In the genomic region with DNA sequence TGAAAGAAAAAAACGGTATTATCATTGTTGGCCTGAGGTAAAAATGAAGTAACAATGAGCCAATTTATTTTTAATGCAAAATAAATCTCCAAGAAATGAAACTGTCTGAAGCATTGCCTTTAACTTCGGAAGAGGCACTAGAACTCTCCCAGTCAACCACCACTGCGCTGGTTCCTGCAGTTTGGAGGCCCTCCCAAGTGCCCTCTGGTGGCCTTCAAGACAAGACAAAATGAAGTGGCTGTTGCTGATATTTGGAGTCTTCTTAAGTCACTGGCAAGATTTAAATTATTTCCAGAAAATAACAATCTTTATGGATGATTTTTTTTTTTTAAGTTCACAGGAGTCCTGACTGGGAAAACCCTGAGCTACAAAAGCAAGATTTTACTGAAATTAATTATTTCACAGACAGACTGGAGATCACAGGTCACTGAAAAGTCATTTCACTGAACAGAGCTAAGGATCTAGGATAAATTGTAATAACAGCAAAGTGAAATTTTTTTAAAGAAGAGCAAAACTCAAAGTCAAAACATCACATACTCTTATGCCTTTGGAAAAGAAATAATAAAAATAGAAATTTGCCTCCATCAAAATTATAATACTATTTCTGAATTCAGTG, we compare ENCODE assay signal across 8 cellular contexts. TPM values are rescaled to one million over a fixed set of nuclear protein-coding genes. Genes with fewer than 3 reads are reported as not detected.
DNase-seq lines count a peak whose midpoint lies in the region; ATAC-seq, FAIRE-seq and TF ChIP-seq lines count a peak whose summit lies in the region.

No MANE protein-coding gene starts in this region.

- no peaks in the 10 kb centered on the region for H3K9me3 ChIP-seq in RWPE2 (ENCODE audit: severe bottlenecking)
- no peaks in the 10 kb centered on the region for H3K9me3 ChIP-seq in kidney (ENCODE audit: control insufficient read depth in 1 of 2, low read length in 2 of 2)

- peak; percentile 65 for DNase-seq in EH (ENCODE audit: low read depth)
- no peak for DNase-seq in RWPE2 (ENCODE audit: low spot score)
- peak; percentile 58 for DNase-seq in bronchial epithelial cell (ENCODE audit: low read depth)
- peak; percentile 79 for DNase-seq in kidney
- DNase-seq in stimulated activated effector memory CD8-positive, alpha-beta T cell treated with anti-CD3 and anti-CD28 coated beads, Interleukin-12 subunit alpha, Interleukin-12 subunit beta, amount 100 ng/mL, for 72 hours (ENCODE audit: low spot score in 2 of 2) = no peak

- peaks cover 92% of the 10 kb centered on the region for H3K36me3 Mint-ChIP-seq in stimulated activated effector memory CD8-positive, alpha-beta T cell treated with anti-CD3 and anti-CD28 coated beads, Interleukin-12 subunit alpha, Interleukin-12 subunit beta, amount 100 ng/mL, for 72 hours

- FAIRE-seq in bronchial epithelial cell (lab: Jason Lieb, UNC) = no peak
- FAIRE-seq in kidney (lab: Jason Lieb, UNC) = peak; percentile 39

- no peak for TF ChIP-seq EP300 in Ishikawa (IDR thresholded peaks at IDR 0.05; ENCODE audit: borderline replicate concordance)

- H3K4me1 Mint-ChIP-seq in stimulated activated effector memory CD8-positive, alpha-beta T cell treated with anti-CD3 and anti-CD28 coated beads, Interleukin-12 subunit alpha, Interleukin-12 subunit beta, amount 100 ng/mL, for 72 hours = peaks cover 25% of the 10 kb centered on the region

- TF ChIP-seq RAD21 in Ishikawa (IDR thresholded peaks at IDR 0.05; ENCODE audit: low read depth) = peak; percentile 27; the same call in 1 of the 2 replicates

- ATAC-seq in RWPE2 (ENCODE audit: low read depth) = peak; percentile 87
- no peak for ATAC-seq in stimulated activated effector memory CD8-positive, alpha-beta T cell treated with anti-CD3 and anti-CD28 coated beads, Interleukin-12 subunit alpha, Interleukin-12 subunit beta, amount 100 ng/mL, for 72 hours
- no peak for ATAC-seq in GM18517 (IDR thresholded peaks at IDR 0.05; ENCODE audit: unreplicated experiment)
- no peak for ATAC-seq in GM18868 (IDR thresholded peaks at IDR 0.05; ENCODE audit: unreplicated experiment)

- H3K9ac ChIP-seq in kidney (ENCODE audit: low read length in 2 of 2) = no peak overlapping the region

- intact Hi-C loops in kidney (cut with DNase I) = loop anchor here (10.0 kb wide), 1 partner anchor 414 kb away; no protein-coding TSS in a partner anchor

- TF ChIP-seq CTCF in RWPE2 (IDR thresholded peaks at IDR 0.05; ENCODE audit: poor library complexity, severe bottlenecking) (peak; percentile 96), bronchial epithelial cell (IDR thresholded peaks at IDR 0.05; ENCODE audit: insufficient read depth, low read length, severe bottlenecking) (peak; percentile 62), kidney (IDR thresholded peaks at IDR 0.05; ENCODE audit: borderline replicate concordance, extremely low read depth, insufficient read depth) (peak; percentile 58)

- no peak overlapping the region for H3K4me3 ChIP-seq in RWPE2 (ENCODE audit: severe bottlenecking)
- no peak overlapping the region for H3K4me3 ChIP-seq in bronchial epithelial cell (ENCODE audit: low read depth, low read length)
- H3K4me3 ChIP-seq in kidney (ENCODE audit: low read length in 2 of 2) = no peak overlapping the region

- peaks cover 95% of the 10 kb centered on the region for H3K36me3 ChIP-seq in RWPE2 (ENCODE audit: low read depth)
- peaks cover 13% of the 10 kb centered on the region for H3K36me3 ChIP-seq in bronchial epithelial cell (ENCODE audit: control insufficient read depth, insufficient read depth, low read length)
- H3K36me3 ChIP-seq in kidney (ENCODE audit: control insufficient read depth in 1 of 2, insufficient read depth in 2 of 2, low read length in 2 of 2) = peaks cover 34 to 53% of the 10 kb centered on the region in 2 donors

- peak overlapping the region; percentile 60 for H3K27ac Mint-ChIP-seq in stimulated activated effector memory CD8-positive, alpha-beta T cell treated with anti-CD3 and anti-CD28 coated beads, Interleukin-12 subunit alpha, Interleukin-12 subunit beta, amount 100 ng/mL, for 72 hours

- H3K9me3 Mint-ChIP-seq in stimulated activated effector memory CD8-positive, alpha-beta T cell treated with anti-CD3 and anti-CD28 coated beads, Interleukin-12 subunit alpha, Interleukin-12 subunit beta, amount 100 ng/mL, for 72 hours = no peaks in the 10 kb centered on the region

- H3K4me1 ChIP-seq in RWPE2 (ENCODE audit: insufficient read depth, poor library complexity, severe bottlenecking) (peaks cover 2% of the 10 kb centered on the region), kidney (ENCODE audit: control insufficient read depth in 1 of 2, insufficient read depth in 1 of 2, low read depth in 1 of 2, low read length in 2 of 2) (peaks cover 0 to 6% of the 10 kb centered on the region in 2 donors)

- H3K27ac ChIP-seq in RWPE2 (ENCODE audit: poor library complexity, severe bottlenecking) = no peak overlapping the region
- H3K27ac ChIP-seq in kidney (ENCODE audit: low read depth in 2 of 2, low read length in 2 of 2) = no peak overlapping the region

- no peak overlapping the region for H3K4me3 Mint-ChIP-seq in stimulated activated effector memory CD8-positive, alpha-beta T cell treated with anti-CD3 and anti-CD28 coated beads, Interleukin-12 subunit alpha, Interleukin-12 subunit beta, amount 100 ng/mL, for 72 hours

- H3K27me3 ChIP-seq in RWPE2 (ENCODE audit: insufficient read depth, poor library complexity, severe bottlenecking) (no peaks in the 10 kb centered on the region), bronchial epithelial cell (ENCODE audit: control insufficient read depth, insufficient read depth, low read length) (no peaks in the 10 kb centered on the region)

TF ChIP-seq in Ishikawa, 13 proteins besides CTCF, POLR2A, EP300 and RAD21:
- TF ChIP-seq TCF12 (IDR thresholded peaks at IDR 0.05; ENCODE audit: low read depth) = no peak
- no peak for TF ChIP-seq YY1 (IDR thresholded peaks at IDR 0.05; ENCODE audit: low read depth)
- TF ChIP-seq NFIC (IDR thresholded peaks at IDR 0.05) = no peak
- no peak for TF ChIP-seq TEAD4 (IDR thresholded peaks at IDR 0.05)
- no peak for TF ChIP-seq CREB1 (IDR thresholded peaks at IDR 0.05; ENCODE audit: low read depth)
- TF ChIP-seq ZBTB7A (IDR thresholded peaks at IDR 0.05; ENCODE audit: low read depth) = no peak
- no peak for TF ChIP-seq FOXM1 (IDR thresholded peaks at IDR 0.05; ENCODE audit: borderline replicate concordance, low read depth)
- no peak for TF ChIP-seq CEBPB (IDR thresholded peaks at IDR 0.05)
- TF ChIP-seq, protein P1, sequence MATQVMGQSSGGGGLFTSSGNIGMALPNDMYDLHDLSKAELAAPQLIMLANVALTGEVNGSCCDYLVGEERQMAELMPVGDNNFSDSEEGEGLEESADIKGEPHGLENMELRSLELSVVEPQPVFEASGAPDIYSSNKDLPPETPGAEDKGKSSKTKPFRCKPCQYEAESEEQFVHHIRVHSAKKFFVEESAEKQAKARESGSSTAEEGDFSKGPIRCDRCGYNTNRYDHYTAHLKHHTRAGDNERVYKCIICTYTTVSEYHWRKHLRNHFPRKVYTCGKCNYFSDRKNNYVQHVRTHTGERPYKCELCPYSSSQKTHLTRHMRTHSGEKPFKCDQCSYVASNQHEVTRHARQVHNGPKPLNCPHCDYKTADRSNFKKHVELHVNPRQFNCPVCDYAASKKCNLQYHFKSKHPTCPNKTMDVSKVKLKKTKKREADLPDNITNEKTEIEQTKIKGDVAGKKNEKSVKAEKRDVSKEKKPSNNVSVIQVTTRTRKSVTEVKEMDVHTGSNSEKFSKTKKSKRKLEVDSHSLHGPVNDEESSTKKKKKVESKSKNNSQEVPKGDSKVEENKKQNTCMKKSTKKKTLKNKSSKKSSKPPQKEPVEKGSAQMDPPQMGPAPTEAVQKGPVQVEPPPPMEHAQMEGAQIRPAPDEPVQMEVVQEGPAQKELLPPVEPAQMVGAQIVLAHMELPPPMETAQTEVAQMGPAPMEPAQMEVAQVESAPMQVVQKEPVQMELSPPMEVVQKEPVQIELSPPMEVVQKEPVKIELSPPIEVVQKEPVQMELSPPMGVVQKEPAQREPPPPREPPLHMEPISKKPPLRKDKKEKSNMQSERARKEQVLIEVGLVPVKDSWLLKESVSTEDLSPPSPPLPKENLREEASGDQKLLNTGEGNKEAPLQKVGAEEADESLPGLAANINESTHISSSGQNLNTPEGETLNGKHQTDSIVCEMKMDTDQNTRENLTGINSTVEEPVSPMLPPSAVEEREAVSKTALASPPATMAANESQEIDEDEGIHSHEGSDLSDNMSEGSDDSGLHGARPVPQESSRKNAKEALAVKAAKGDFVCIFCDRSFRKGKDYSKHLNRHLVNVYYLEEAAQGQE (IDR thresholded peaks at IDR 0.05; ENCODE audit: low read depth) = no peak
- TF ChIP-seq, protein P2, sequence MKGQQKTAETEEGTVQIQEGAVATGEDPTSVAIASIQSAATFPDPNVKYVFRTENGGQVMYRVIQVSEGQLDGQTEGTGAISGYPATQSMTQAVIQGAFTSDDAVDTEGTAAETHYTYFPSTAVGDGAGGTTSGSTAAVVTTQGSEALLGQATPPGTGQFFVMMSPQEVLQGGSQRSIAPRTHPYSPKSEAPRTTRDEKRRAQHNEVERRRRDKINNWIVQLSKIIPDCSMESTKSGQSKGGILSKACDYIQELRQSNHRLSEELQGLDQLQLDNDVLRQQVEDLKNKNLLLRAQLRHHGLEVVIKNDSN (IDR thresholded peaks at IDR 0.05) = no peak
- TF ChIP-seq, protein P3, sequence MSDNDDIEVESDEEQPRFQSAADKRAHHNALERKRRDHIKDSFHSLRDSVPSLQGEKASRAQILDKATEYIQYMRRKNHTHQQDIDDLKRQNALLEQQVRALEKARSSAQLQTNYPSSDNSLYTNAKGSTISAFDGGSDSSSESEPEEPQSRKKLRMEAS (IDR thresholded peaks at IDR 0.05) = no peak
- no peak for TF ChIP-seq TAF1 (IDR thresholded peaks at IDR 0.05; ENCODE audit: low read depth)
- TF ChIP-seq EGR1 (IDR thresholded peaks at IDR 0.05) = no peak

RNA-seq across cellular contexts. Expression of a gene that starts 58.2 kb away (rescaled TPM):
- 27.6 and 39.8 TPM in 2 replicates for total RNA-seq in bronchial epithelial cell
- 83.6 TPM for total RNA-seq in kidney
- polyA plus RNA-seq in kidney (ENCODE audit: insufficient read depth, low read depth, low replicate concordance) = 6.0 TPM

Comparison
In these comparisons a context has a peak if more than half of its experiments do, and no peak if none do; other contexts are left out.
1. DNase-seq: peak in EH (single experiment), bronchial epithelial cell (single experiment) and kidney (single experiment); none in RWPE2 (single experiment) and stimulated activated effector memory CD8-positive, alpha-beta T cell treated with anti-CD3 and anti-CD28 coated beads, Interleukin-12 subunit alpha, Interleukin-12 subunit beta, amount 100 ng/mL, for 72 hours (0 of 2).
2. Peak in every context shown above with its lines, with median percentiles within 50 percentile points of each other: CTCF ChIP-seq.